10 cellular contexts compared by ENCODE assay signal in the genomic region with DNA sequence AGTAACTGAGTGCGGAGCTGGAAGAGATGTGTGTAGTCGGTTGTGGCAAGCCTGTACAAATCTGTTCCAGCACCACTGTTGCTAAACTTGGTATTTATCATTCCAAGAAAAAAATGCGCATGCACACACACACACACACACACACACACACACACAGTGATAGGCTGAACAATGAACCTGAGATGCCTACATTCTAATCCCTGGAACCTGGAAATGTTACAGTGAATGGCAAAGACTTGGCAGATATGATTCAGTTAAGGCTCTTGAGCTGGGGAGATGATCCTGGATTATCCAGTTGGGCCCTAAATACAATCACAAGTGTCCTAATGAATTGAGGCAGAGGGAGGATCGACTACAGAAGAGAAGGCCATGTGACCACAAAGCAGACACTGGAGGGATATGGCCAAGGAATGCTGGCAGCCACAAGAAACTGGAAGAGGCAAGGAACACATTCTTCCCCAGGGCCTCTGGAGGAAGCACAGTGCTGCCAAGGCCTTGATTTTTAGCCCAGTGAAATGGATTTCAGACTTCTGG. TPM values are rescaled to one million over a fixed set of nuclear protein-coding genes. Genes with fewer than 3 reads are reported as not detected.
DNase-seq lines count a peak whose midpoint lies in the region; ATAC-seq, FAIRE-seq and TF ChIP-seq lines count a peak whose summit lies in the region.
"Had no signal": no experiment of that assay in that cellular context is flagged by ENCODE, and none has a peak within 500 bp of the region (broad histone marks: within the 10 kb centered on the region; RNA-seq: fewer than 3 reads in every experiment).

No MANE protein-coding gene starts in this region.

- H2BK15ac ChIP-seq in IMR-90 (ENCODE audit: low read depth, low read length): peak overlapping the region; percentile 15; the same call in 1 of the 3 replicates

- H2BK20ac ChIP-seq in IMR-90 (ENCODE audit: low read depth, low read length): peak overlapping the region; percentile 27; the same call in 1 of the 2 replicates

- no peak for TF ChIP-seq RAD21 in IMR-90 (IDR thresholded peaks at IDR 0.05; ENCODE audit: low read length)

- CTCF ChIA-PET in IMR-90 (lab: Yijun Ruan, JAX): interaction anchor here (0.6 kb wide), 1 partner anchor 130 kb away, joined by 3 read pairs; no protein-coding TSS in a partner anchor
- CTCF ChIA-PET in HEK293T (lab: Yijun Ruan, JAX): no interaction called here

- no peaks in the 10 kb centered on the region for H3K79me1 ChIP-seq in IMR-90 (ENCODE audit: low read depth in 1 of 2, low read length in 2 of 2)

- no peak overlapping the region for H3K18ac ChIP-seq in IMR-90 (ENCODE audit: low read depth, low read length)

- H3K4me2 ChIP-seq in IMR-90 (ENCODE audit: low read depth, low read length): no peak overlapping the region

- H2BK120ac ChIP-seq in IMR-90 (ENCODE audit: low read depth, low read length): peak overlapping the region; percentile 47; the same call in 1 of the 2 replicates

- H3K4ac ChIP-seq in IMR-90 (ENCODE audit: low read depth, low read length): peak overlapping the region; percentile 36

- H3K36me3 ChIP-seq in IMR-90 (ENCODE audit: control insufficient read depth, insufficient read depth, low read length) (no peaks in the 10 kb centered on the region), bronchial epithelial cell (ENCODE audit: control insufficient read depth, insufficient read depth, low read length) (no peaks in the 10 kb centered on the region), right atrium auricular region (no peaks in the 10 kb centered on the region), subcutaneous abdominal adipose tissue (ENCODE audit: control insufficient read depth in 5 of 5, insufficient read depth in 5 of 5, low read length in 5 of 5) (no peaks in the 10 kb centered on the region)

- H3K9me1 ChIP-seq in IMR-90 (ENCODE audit: insufficient read depth, low read length): peaks cover 9% of the 10 kb centered on the region; the same call in 1 of the 2 replicates

- POLR2A ChIA-PET in IMR-90 (lab: Charles Lee; ENCODE audit: unreplicated experiment): no interaction called here
- POLR2A ChIA-PET in HEK293T (lab: Yijun Ruan, JAX): no interaction called here

- FAIRE-seq in bronchial epithelial cell (lab: Jason Lieb, UNC): no peak

- intact Hi-C loops in IMR-90 (cut with micrococcal nuclease): no loop called here

- TF ChIP-seq CTCF in IMR-90 (conservative IDR thresholded peaks at IDR 0.05; ENCODE audit: low read depth, low read length): no peak
- TF ChIP-seq CTCF in bronchial epithelial cell (IDR thresholded peaks at IDR 0.05; ENCODE audit: insufficient read depth, low read length, severe bottlenecking): no peak
- TF ChIP-seq CTCF in right atrium auricular region (IDR thresholded peaks at IDR 0.05): no peak

- dilution Hi-C loops in IMR-90 (cut with HindIII; ENCODE audit: low sequenced_read_pairs, unreplicated experiment): no loop called here

- H4K8ac ChIP-seq in IMR-90 (ENCODE audit: low read depth in 2 of 2, low read length in 2 of 2): peak overlapping the region in 1 of 2 experiments; percentile 18; a peak in 1 of 4 replicates

- no TSS peak for BruUV-seq in IMR-90 (replicated peaks; lab: Mats Ljungman, UMichigan)

- no peak for TF ChIP-seq POLR2A in IMR-90 (IDR thresholded peaks at IDR 0.05; ENCODE audit: low read depth, low read length)

- H3K56ac ChIP-seq in IMR-90 (ENCODE audit: extremely low read depth, insufficient read depth, low read length): no peak overlapping the region

- H3K23ac ChIP-seq in IMR-90 (ENCODE audit: low read depth, low read length): no peak overlapping the region; the same call in 1 of the 2 replicates

- peaks cover 10% of the 10 kb centered on the region for H3K4me1 ChIP-seq in IMR-90 (ENCODE audit: control insufficient read depth, insufficient read depth, low read length)
- no peaks in the 10 kb centered on the region for H3K4me1 ChIP-seq in right atrium auricular region
- peaks cover 3 to 20% (median 15%) of the 10 kb centered on the region in 5 donors for H3K4me1 ChIP-seq in subcutaneous abdominal adipose tissue (ENCODE audit: control insufficient read depth in 5 of 5, insufficient read depth in 5 of 5, low read length in 5 of 5)

- H3K4me3 ChIP-seq in IMR-90 (ENCODE audit: insufficient read depth, low read depth, low read length): no peak overlapping the region
- no peak overlapping the region for H3K4me3 ChIP-seq in bronchial epithelial cell (ENCODE audit: low read depth, low read length)
- no peak overlapping the region for H3K4me3 ChIP-seq in right atrium auricular region
- no peak overlapping the region for H3K4me3 ChIP-seq in subcutaneous abdominal adipose tissue (ENCODE audit: low read depth in 1 of 5, low read length in 5 of 5)

- H3K27ac ChIP-seq in IMR-90 (ENCODE audit: insufficient read depth, low read length): no peak overlapping the region
- H3K27ac ChIP-seq in right atrium auricular region: peak overlapping the region in 1 of 2 donors; percentile 11
- H3K27ac ChIP-seq in subcutaneous abdominal adipose tissue (ENCODE audit: low read depth, low read length): peak overlapping the region; percentile 67

- no peaks in the 10 kb centered on the region for H4K20me1 ChIP-seq in IMR-90 (ENCODE audit: insufficient read depth, low read length)

- ATAC-seq in IMR-90 (ENCODE audit: low read depth) (no peak), GM19467 (IDR thresholded peaks at IDR 0.05; ENCODE audit: unreplicated experiment) (no peak)

- DNase-seq in IMR-90 (peak; percentile 36), bronchial epithelial cell (ENCODE audit: low read depth) (peak; percentile 71), right atrium auricular region (ENCODE audit: low spot score) (peak; percentile 70), NCI-H2029 (lab: John Stamatoyannopoulos, UW) (no peak), CD1c-positive myeloid dendritic cell (ENCODE audit: extremely low spot score) (no peak), HEK293T (ENCODE audit: extremely low spot score) (no peak)
- DNase-seq: DMS53, NCI-H1417 treated with DMSO at 0.1 percent for 48 hours had no signal

- H2BK5ac ChIP-seq in IMR-90 (ENCODE audit: low read depth, low read length, poor library complexity, severe bottlenecking): peak overlapping the region; percentile 20

- H3K14ac ChIP-seq in IMR-90 (replicated peaks; ENCODE audit: low read depth, low read length): peak overlapping the region; percentile 38

- H4K91ac ChIP-seq in IMR-90 (ENCODE audit: insufficient read depth, low read depth, low read length): no peak overlapping the region

- H3K27me3 ChIP-seq in IMR-90 (ENCODE audit: control insufficient read depth, insufficient read depth, low read length) (no peaks in the 10 kb centered on the region), bronchial epithelial cell (ENCODE audit: control insufficient read depth, insufficient read depth, low read length) (no peaks in the 10 kb centered on the region), right atrium auricular region (no peaks in the 10 kb centered on the region), subcutaneous abdominal adipose tissue (ENCODE audit: control insufficient read depth in 5 of 5, insufficient read depth in 4 of 5, low read length in 5 of 5) (no peaks in the 10 kb centered on the region)

- WGBS in IMR-90 (ENCODE audit: extremely low coverage in 2 of 2, insufficient read length in 1 of 2), 2 experiments: 80% methylated on average over 1 of the region's 4 CpGs; no CpG with 5 or more reads in 1 of the 2 experiments

- H2AK9ac ChIP-seq in IMR-90 (replicated peaks; ENCODE audit: low read depth, low read length, poor library complexity): peak overlapping the region; percentile 60

- H3K9me3 ChIP-seq in IMR-90 (ENCODE audit: control insufficient read depth, insufficient read depth, low read length): peaks cover 2% of the 10 kb centered on the region; the same call in 1 of the 2 replicates
- H3K9me3 ChIP-seq in right atrium auricular region: peaks cover 0 to 9% of the 10 kb centered on the region in 2 donors
- peaks cover 0 to 2% (median 0%) of the 10 kb centered on the region in 5 donors for H3K9me3 ChIP-seq in subcutaneous abdominal adipose tissue (ENCODE audit: control insufficient read depth in 5 of 5, low read length in 5 of 5)

- peak overlapping the region; percentile 25 for H2AFZ ChIP-seq in IMR-90 (replicated peaks; ENCODE audit: low read length, poor library complexity)

- no peak overlapping the region for H4K5ac ChIP-seq in IMR-90 (ENCODE audit: low read depth, low read length)

- H3K9ac ChIP-seq in IMR-90 (ENCODE audit: low read depth, low read length): no peak overlapping the region
- peak overlapping the region in 1 of 5 donors; percentile 32 for H3K9ac ChIP-seq in subcutaneous abdominal adipose tissue (ENCODE audit: low read length in 5 of 5)

- peak overlapping the region; percentile 22 for H2AK5ac ChIP-seq in IMR-90 (ENCODE audit: low read depth, low read length)

- in situ Hi-C loops in IMR-90 (cut with MboI; ENCODE audit: low sequenced_read_pairs): no loop called here

TF ChIP-seq in IMR-90, 13 proteins besides CTCF, POLR2A, EP300 and RAD21:
- no peak for TF ChIP-seq FOS (IDR thresholded peaks at IDR 0.05; ENCODE audit: low read depth, low read length)
- TF ChIP-seq RCOR1 (IDR thresholded peaks at IDR 0.05; ENCODE audit: insufficient replicate concordance, low read length): no peak
- peak; percentile 47; the same call in 1 of the 2 replicates for TF ChIP-seq USF2 (IDR thresholded peaks at IDR 0.05; ENCODE audit: low read depth, low read length)

TF ChIP-seq in HEK293T, 16 proteins besides CTCF, POLR2A, EP300 and RAD21 (continues in another document):
- no peak for TF ChIP-seq HDGF (IDR thresholded peaks at IDR 0.05; ENCODE audit: borderline replicate concordance)
- no peak for TF ChIP-seq FOXM1 (IDR thresholded peaks at IDR 0.05; ENCODE audit: borderline replicate concordance)
- no peak for TF ChIP-seq NFRKB (IDR thresholded peaks at IDR 0.05)
- no peak for TF ChIP-seq LEF1 (IDR thresholded peaks at IDR 0.05; ENCODE audit: borderline replicate concordance)
- no peak for TF ChIP-seq L3MBTL2 (conservative IDR thresholded peaks at IDR 0.05)
- no peak for TF ChIP-seq SUZ12 (IDR thresholded peaks at IDR 0.05)
- TF ChIP-seq CTBP1 (IDR thresholded peaks at IDR 0.05; ENCODE audit: borderline replicate concordance): no peak
- no peak for TF ChIP-seq PKNOX1 (IDR thresholded peaks at IDR 0.05)

RNA-seq across cellular contexts. Expression of gene LHFPL2, which starts 49.7 kb away (rescaled TPM):
- 11.1 and 11.3 TPM in 2 replicates for total RNA-seq in IMR-90 (2012; rRNA removed)
- polyA plus RNA-seq in IMR-90 (2012; rRNA removed): 5.0 and 6.5 TPM in 2 replicates
- polyA plus RNA-seq in IMR-90 (2012; cell fraction: cytosol; rRNA removed): 3.8 and 6.1 TPM in 2 replicates
- polyA plus RNA-seq in IMR-90 (2012; cell fraction: nucleus; rRNA removed; ENCODE audit: low replicate concordance): 4.8 and 12.1 TPM in 2 replicates
- total RNA-seq in bronchial epithelial cell: 29.8 and 32.4 TPM in 2 replicates
- 10 to 100 TPM in 1 of 2 donors, 1 to 10 TPM in 1; 9.9 to 15.9 TPM for total RNA-seq in right atrium auricular region

Comparison
In these comparisons a context has a peak if more than half of its experiments do, and no peak if none do; other contexts are left out.
1. DNase-seq: peak in IMR-90 (single experiment), bronchial epithelial cell (single experiment) and right atrium auricular region (single experiment); none in NCI-H2029 (single experiment), CD1c-positive myeloid dendritic cell (single experiment) and HEK293T (single experiment).